Comparison of ENCODE assay signal across 13 cellular contexts in genomic region chr19:30085394-30085793, GRCh38.
DNase-seq lines count a peak whose midpoint lies in the region; ATAC-seq and TF ChIP-seq lines count a peak whose summit lies in the region.
"Had no signal": no experiment of that assay in that cellular context is flagged by ENCODE, and none has a peak within 500 bp of the region (broad histone marks: within the 10 kb centered on the region; RNA-seq: fewer than 3 reads in every experiment).

No MANE protein-coding gene starts in this region.

- H4K5ac ChIP-seq in mesendoderm (ENCODE audit: low read length) = no peak overlapping the region

- H3K4me3 ChIP-seq in mesendoderm (ENCODE audit: low read length) = no peak overlapping the region
- H3K4me3 ChIP-seq: lung had no signal

- H3K9me3 Mint-ChIP-seq in WTC11 = peaks cover 9% of the 10 kb centered on the region
- H3K9me3 Mint-ChIP-seq in stimulated activated effector memory CD8-positive, alpha-beta T cell treated with anti-CD3 and anti-CD28 coated beads, Interleukin-12 subunit alpha, Interleukin-12 subunit beta, amount 100 ng/mL, for 72 hours = no peaks in the 10 kb centered on the region
- H3K9me3 Mint-ChIP-seq: activated T-helper 1 cell treated with anti-CD3 and anti-CD28 coated beads, Interleukin-12 subunit alpha, Interleukin-12 subunit beta, Interleukin-2, Interleukin-4 antibody, amounts not matched to agents 30 ng/mL and 10 ng/mL and 1 ng/mL, durations not matched to agents 14 hours and 24 hours and 36 hours; type B pancreatic cell had no signal

- H3K27ac Mint-ChIP-seq in WTC11 = no peak overlapping the region
- no peak overlapping the region for H3K27ac Mint-ChIP-seq in stimulated activated effector memory CD8-positive, alpha-beta T cell treated with anti-CD3 and anti-CD28 coated beads, Interleukin-12 subunit alpha, Interleukin-12 subunit beta, amount 100 ng/mL, for 72 hours
- H3K27ac Mint-ChIP-seq: activated T-helper 1 cell treated with anti-CD3 and anti-CD28 coated beads, Interleukin-12 subunit alpha, Interleukin-12 subunit beta, Interleukin-2, Interleukin-4 antibody, amounts not matched to agents 30 ng/mL and 10 ng/mL and 1 ng/mL, durations not matched to agents 14 hours and 24 hours and 36 hours; type B pancreatic cell had no signal

- CTCF ChIA-PET in WTC11 (lab: Charles Lee) = interaction anchor here (0.7 to 2.1 kb wide), 21 partner anchors 9 to 290 kb away, joined by 3 to 13 read pairs (median 3); partner anchors contain the start of gene URI1

- TF ChIP-seq CTCF in WTC11 (IDR thresholded peaks at IDR 0.05) = no peak

- no peak overlapping the region for H2AK5ac ChIP-seq in mesendoderm (ENCODE audit: low read length)

- DNase-seq in Daoy (ENCODE audit: low read depth) (peak; percentile 88), HK-2 (ENCODE audit: unreplicated experiment) (peak; percentile 24), WTC11 (ENCODE audit: low spot score) (peak; percentile 62), mesendoderm (peak; percentile 59)
- DNase-seq in activated CD8-positive, alpha-beta memory T cell treated with anti-CD3 and anti-CD28 coated beads, Interleukin-2, amount 50 U/mL, for 4 hours = no peak
- DNase-seq in stimulated activated effector memory CD8-positive, alpha-beta T cell treated with anti-CD3 and anti-CD28 coated beads, Interleukin-12 subunit alpha, Interleukin-12 subunit beta, amount 100 ng/mL, for 72 hours (ENCODE audit: low spot score in 2 of 2) = no peak
- DNase-seq: MM.1S had no signal

- ATAC-seq in WTC11 = peak; percentile 83
- ATAC-seq in GM18861 (IDR thresholded peaks at IDR 0.05; ENCODE audit: unreplicated experiment) = no peak
- no peak for ATAC-seq in HG03378 (IDR thresholded peaks at IDR 0.05; ENCODE audit: unreplicated experiment)
- no peak for ATAC-seq in stimulated activated effector memory CD8-positive, alpha-beta T cell treated with anti-CD3 and anti-CD28 coated beads, Interleukin-12 subunit alpha, Interleukin-12 subunit beta, amount 100 ng/mL, for 72 hours
- ATAC-seq: Panc1 had no signal

- no peak overlapping the region for H3K9ac ChIP-seq in mesendoderm (ENCODE audit: low read length)

- H2BK120ac ChIP-seq in mesendoderm (ENCODE audit: low read depth, low read length) = no peak overlapping the region

- no peak overlapping the region for H3K4me2 ChIP-seq in mesendoderm (ENCODE audit: low read length)

- no peak overlapping the region for H3K4ac ChIP-seq in mesendoderm (ENCODE audit: low read depth, low read length)

- H4K8ac ChIP-seq in mesendoderm (ENCODE audit: low read depth, low read length) = no peak overlapping the region

- no peak overlapping the region for H2BK15ac ChIP-seq in mesendoderm (replicated peaks; ENCODE audit: low read depth)

- no peaks in the 10 kb centered on the region; the same call in 1 of the 2 replicates for H3K27me3 Mint-ChIP-seq in WTC11 (ENCODE audit: low read depth)

- H3K79me1 ChIP-seq in mesendoderm (ENCODE audit: low read length) = no peaks in the 10 kb centered on the region

- no peak overlapping the region for H3K4me3 Mint-ChIP-seq in WTC11
- H3K4me3 Mint-ChIP-seq in stimulated activated effector memory CD8-positive, alpha-beta T cell treated with anti-CD3 and anti-CD28 coated beads, Interleukin-12 subunit alpha, Interleukin-12 subunit beta, amount 100 ng/mL, for 72 hours = no peak overlapping the region
- H3K4me3 Mint-ChIP-seq: activated T-helper 1 cell treated with anti-CD3 and anti-CD28 coated beads, Interleukin-12 subunit alpha, Interleukin-12 subunit beta, Interleukin-2, Interleukin-4 antibody, amounts not matched to agents 30 ng/mL and 10 ng/mL and 1 ng/mL, durations not matched to agents 14 hours and 24 hours and 36 hours; type B pancreatic cell had no signal

- POLR2A ChIA-PET in WTC11 (lab: Charles Lee) = no interaction called here

- no peaks in the 10 kb centered on the region for H3K36me3 ChIP-seq in mesendoderm (ENCODE audit: control insufficient read depth, insufficient read depth, low read length)

- H3K4me1 Mint-ChIP-seq in WTC11 = no peaks in the 10 kb centered on the region
- H3K4me1 Mint-ChIP-seq in stimulated activated effector memory CD8-positive, alpha-beta T cell treated with anti-CD3 and anti-CD28 coated beads, Interleukin-12 subunit alpha, Interleukin-12 subunit beta, amount 100 ng/mL, for 72 hours = no peaks in the 10 kb centered on the region

- no peaks in the 10 kb centered on the region for H3K27me3 ChIP-seq in mesendoderm (ENCODE audit: insufficient read depth, low read length, poor library complexity)

- no peak overlapping the region for H2BK5ac ChIP-seq in mesendoderm (ENCODE audit: low read length)

- H3K27ac ChIP-seq in mesendoderm (ENCODE audit: low read depth, low read length) = no peak overlapping the region

- no CpG with 5 or more reads among the region's 10 CpGs for WGBS in mesendoderm (ENCODE audit: extremely low coverage, insufficient coverage, low lambda C conversion rate)

- no peak overlapping the region for H3K18ac ChIP-seq in mesendoderm (ENCODE audit: low read length)

- no peaks in the 10 kb centered on the region for H3K36me3 Mint-ChIP-seq in WTC11
- no peaks in the 10 kb centered on the region for H3K36me3 Mint-ChIP-seq in stimulated activated effector memory CD8-positive, alpha-beta T cell treated with anti-CD3 and anti-CD28 coated beads, Interleukin-12 subunit alpha, Interleukin-12 subunit beta, amount 100 ng/mL, for 72 hours
- H3K36me3 Mint-ChIP-seq: type B pancreatic cell had no signal

- H3K23ac ChIP-seq in mesendoderm (ENCODE audit: low read length) = no peak overlapping the region

- H3K4me1 ChIP-seq in mesendoderm (ENCODE audit: control insufficient read depth, low read depth, low read length) = no peaks in the 10 kb centered on the region

- no peaks in the 10 kb centered on the region for H3K79me2 ChIP-seq in mesendoderm (ENCODE audit: control insufficient read depth, insufficient read depth, low read length)

- H3K56ac ChIP-seq in mesendoderm (ENCODE audit: low read length) = no peak overlapping the region

TF ChIP-seq in WTC11, 78 proteins besides CTCF, POLR2A, EP300 and RAD21 (continues in another document):
- TF ChIP-seq ZNF425 (CRISPR knock-in tag; conservative IDR thresholded peaks at IDR 0.05) (no peak), ZNF512 (CRISPR knock-in tag; IDR thresholded peaks at IDR 0.05; ENCODE audit: borderline replicate concordance) (no peak), E2F5 (CRISPR knock-in tag; IDR thresholded peaks at IDR 0.05) (no peak), ZNF219 (CRISPR knock-in tag; IDR thresholded peaks at IDR 0.05; ENCODE audit: borderline replicate concordance) (no peak), ZNF396 (CRISPR knock-in tag; IDR thresholded peaks at IDR 0.05; ENCODE audit: borderline replicate concordance) (no peak), FOXK1 (CRISPR knock-in tag; IDR thresholded peaks at IDR 0.05) (no peak), MLX (CRISPR knock-in tag; IDR thresholded peaks at IDR 0.05) (no peak), TEAD4 (CRISPR knock-in tag; IDR thresholded peaks at IDR 0.05) (no peak), ZNF121 (CRISPR knock-in tag; IDR thresholded peaks at IDR 0.05) (no peak), ATF1 (CRISPR knock-in tag; IDR thresholded peaks at IDR 0.05) (no peak), NFATC4 (CRISPR knock-in tag; IDR thresholded peaks at IDR 0.05) (no peak), ZMAT4 (CRISPR knock-in tag; IDR thresholded peaks at IDR 0.05) (no peak)

Comparison
In these comparisons a context has a peak if more than half of its experiments do, and no peak if none do; other contexts are left out.
1. DNase-seq: peak in Daoy (single experiment), HK-2 (single experiment), WTC11 (single experiment) and mesendoderm (single experiment); none in activated CD8-positive, alpha-beta memory T cell treated with anti-CD3 and anti-CD28 coated beads, Interleukin-2, amount 50 U/mL, for 4 hours (single experiment) and stimulated activated effector memory CD8-positive, alpha-beta T cell treated with anti-CD3 and anti-CD28 coated beads, Interleukin-12 subunit alpha, Interleukin-12 subunit beta, amount 100 ng/mL, for 72 hours (0 of 2).